In the genomic region with DNA sequence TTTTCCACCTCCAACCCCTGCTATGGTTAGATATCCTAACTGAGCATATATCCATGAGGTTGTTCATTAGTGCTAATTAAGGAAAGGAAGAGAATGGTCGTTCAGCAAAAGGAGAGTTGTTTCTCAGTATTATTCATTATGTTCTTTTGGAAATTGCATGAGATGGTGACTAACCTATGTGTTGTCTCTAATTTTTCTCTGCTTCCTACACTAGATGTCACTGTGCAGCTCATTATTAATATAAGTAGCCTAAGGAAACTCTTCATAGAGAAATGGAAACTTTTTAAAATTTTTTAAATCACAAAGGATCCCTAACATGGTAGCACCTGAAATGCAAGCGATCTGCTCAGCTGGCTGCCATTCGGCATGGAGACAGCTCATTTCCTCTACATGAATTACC, we compare ENCODE assay signal across 11 cellular contexts.
DNase-seq lines count a peak whose midpoint lies in the region; ATAC-seq and TF ChIP-seq lines count a peak whose summit lies in the region.
"Had no signal": no experiment of that assay in that cellular context is flagged by ENCODE, and none has a peak within 500 bp of the region (broad histone marks: within the 10 kb centered on the region; RNA-seq: fewer than 3 reads in every experiment).

No MANE protein-coding gene starts in this region.

- H3K4me3 Mint-ChIP-seq in MCF 10A (ENCODE audit: unreplicated experiment) = no peak overlapping the region

- H3K27ac ChIP-seq in Karpas-422 (ENCODE audit: low read length) = no peak overlapping the region

- peak; percentile 78 for ATAC-seq in left lobe of liver
- ATAC-seq in GM18870 (IDR thresholded peaks at IDR 0.05; ENCODE audit: unreplicated experiment) = no peak
- ATAC-seq: stimulated activated naive CD8-positive, alpha-beta T cell treated with anti-CD3 and anti-CD28 coated beads, Interleukin-15, Interleukin-2, amounts not matched to agents 100 U/mL and 50 U/mL, for 24 hours had no signal

- DNase-seq in Ammon's horn (ENCODE audit: low spot score) (peak; percentile 23), Karpas-422 (peak; percentile 44), MCF 10A (ENCODE audit: unreplicated experiment) (peak; percentile 34), left lobe of liver (ENCODE audit: low spot score) (no peak), globus pallidus (ENCODE audit: low spot score) (no peak), GDM1 (lab: John Stamatoyannopoulos, UW) (no peak), NCI-H1092 (lab: John Stamatoyannopoulos, UW) (no peak)
- DNase-seq: cerebellar nuclear complex; NCI-H1417 treated with DMSO at 0.1 percent for 48 hours; stimulated activated naive CD8-positive, alpha-beta T cell treated with anti-CD3 and anti-CD28 coated beads, Interleukin-15, Interleukin-2, amounts not matched to agents 100 U/mL and 50 U/mL, for 24 hours had no signal

- H3K9me3 Mint-ChIP-seq in MCF 10A (ENCODE audit: unreplicated experiment) = peaks cover 30% of the 10 kb centered on the region

- no peak for TF ChIP-seq CTCF in MCF 10A (IDR thresholded peaks at IDR 0.05; ENCODE audit: unreplicated experiment)

- no peaks in the 10 kb centered on the region for H3K4me1 ChIP-seq in Karpas-422 (ENCODE audit: low read length)

- no peaks in the 10 kb centered on the region for H3K79me2 ChIP-seq in Karpas-422 (ENCODE audit: low read length)

- H3K9ac ChIP-seq in Karpas-422 (ENCODE audit: low read length) = no peak overlapping the region

- CTCF ChIA-PET in MCF 10A (lab: Yijun Ruan, JAX) = interaction anchor here (0.6 to 1.4 kb wide), 12 partner anchors 11 to 834 kb away, joined by 3 to 4 read pairs (median 3); no protein-coding TSS in a partner anchor

- H3K9me2 ChIP-seq in Karpas-422 (replicated peaks; ENCODE audit: insufficient read depth, low read length) = no peaks in the 10 kb centered on the region

- H3K4me2 ChIP-seq in Karpas-422 (ENCODE audit: low read depth, low read length, poor library complexity, severe bottlenecking) = no peak overlapping the region

- H3K27me3 Mint-ChIP-seq in MCF 10A (ENCODE audit: insufficient read depth, unreplicated experiment) = no peaks in the 10 kb centered on the region

- no peaks in the 10 kb centered on the region for H3K36me3 ChIP-seq in Karpas-422 (ENCODE audit: insufficient read depth, low read length)

- no peak overlapping the region for H3K27ac Mint-ChIP-seq in MCF 10A (ENCODE audit: low read depth, unreplicated experiment)

- no peak overlapping the region for H3K4me3 ChIP-seq in Karpas-422 (ENCODE audit: low read length)

- BruUV-seq in MCF 10A (replicated peaks; lab: Mats Ljungman, UMichigan) = no TSS peak

- no peaks in the 10 kb centered on the region for H3K9me3 ChIP-seq in Karpas-422 (ENCODE audit: low read length)

- no peaks in the 10 kb centered on the region for H3K36me3 Mint-ChIP-seq in MCF 10A (ENCODE audit: insufficient read depth, unreplicated experiment)

- no peaks in the 10 kb centered on the region for H3K27me3 ChIP-seq in Karpas-422 (ENCODE audit: low read length)

- H2AFZ ChIP-seq in Karpas-422 (ENCODE audit: low read length) = no peak overlapping the region

- intact Hi-C loops in MCF 10A (cut with micrococcal nuclease) = loop anchor here (1.0 to 2.0 kb wide), 2 partner anchors 484 to 840 kb away; no protein-coding TSS in a partner anchor

- H4K20me1 ChIP-seq in Karpas-422 (ENCODE audit: insufficient read depth, low read depth, low read length) = no peaks in the 10 kb centered on the region

- peaks cover 9% of the 10 kb centered on the region for H3K4me1 Mint-ChIP-seq in MCF 10A (ENCODE audit: insufficient read depth, unreplicated experiment)

- POLR2A ChIA-PET in MCF 10A (lab: Yijun Ruan, JAX) = interaction anchor here (0.6 kb wide), 1 partner anchor 791 kb away, joined by 3 read pairs; no protein-coding TSS in a partner anchor

Comparison
In these comparisons a context has a peak if more than half of its experiments do, and no peak if none do; other contexts are left out.
1. DNase-seq: peak in Ammon's horn (single experiment), Karpas-422 (single experiment) and MCF 10A (single experiment); none in left lobe of liver (single experiment), globus pallidus (single experiment), GDM1 (single experiment) and NCI-H1092 (single experiment).